ENCODE assay signal across 13 cellular contexts in genomic region chr3:196202516-196202970, GRCh38. TPM values are rescaled to one million over a fixed set of nuclear protein-coding genes. Genes with fewer than 3 reads are reported as not detected.
DNase-seq lines count a peak whose midpoint lies in the region; ATAC-seq and TF ChIP-seq lines count a peak whose summit lies in the region.
"Had no signal": no experiment of that assay in that cellular context is flagged by ENCODE, and none has a peak within 500 bp of the region (broad histone marks: within the 10 kb centered on the region; RNA-seq: fewer than 3 reads in every experiment).

No MANE protein-coding gene starts in this region.

- no peaks in the 10 kb centered on the region for H3K36me3 ChIP-seq in adipocyte (ENCODE audit: control insufficient read depth, insufficient read depth, low read length, severe bottlenecking)
- H3K36me3 ChIP-seq in liver (ENCODE audit: control insufficient read depth in 4 of 4, insufficient read depth in 3 of 4, low read depth in 1 of 4, low read length in 3 of 4), result no peaks in the 10 kb centered on the region
- H3K36me3 ChIP-seq in aorta (ENCODE audit: control insufficient read depth in 1 of 2, insufficient read depth in 2 of 2, low read length in 1 of 2), result no peaks in the 10 kb centered on the region
- H3K36me3 ChIP-seq: prostate gland, SJCRH30, suprapubic skin had no signal

- H3K4me1 ChIP-seq in adipocyte (ENCODE audit: control insufficient read depth, insufficient read depth, low read length), result peaks cover 11% of the 10 kb centered on the region
- peaks cover 0 to 3% (median under 1%) of the 10 kb centered on the region in 4 donors for H3K4me1 ChIP-seq in liver (ENCODE audit: control insufficient read depth in 4 of 4, insufficient read depth in 4 of 4, low read length in 3 of 4)
- no peaks in the 10 kb centered on the region for H3K4me1 ChIP-seq in aorta (ENCODE audit: control insufficient read depth in 1 of 2, insufficient read depth in 2 of 2, low read length in 2 of 2)
- H3K4me1 ChIP-seq: foreskin keratinocyte, prostate gland, SJCRH30 had no signal

- intact Hi-C loops in Right ventricle myocardium superior (cut with DNase I), result no loop called here
- intact Hi-C loops in cardiac septum (cut with DNase I), result no loop called here
- intact Hi-C loops in aorta (cut with DNase I), result no loop called here

- DNase-seq in Right ventricle myocardium superior, result peak; percentile 71
- no peak for DNase-seq in cardiac septum (ENCODE audit: low spot score)
- DNase-seq in adipocyte (ENCODE audit: low read depth), result peak; percentile 18
- DNase-seq in aorta, result peak in 1 of 2 donors; percentile 87
- no peak for DNase-seq in SHP77 (lab: John Stamatoyannopoulos, UW)
- DNase-seq in T1000 (lab: John Stamatoyannopoulos, UW), result no peak
- no peak for DNase-seq in D341Med (ENCODE audit: low spot score)
- DNase-seq: activated gamma-delta T cell, foreskin keratinocyte had no signal

- WGBS in liver, result 70% methylated on average over 21 of the region's 21 CpGs
- 33 to 46% methylated on average over 21 of the region's 21 CpGs for WGBS in aorta, 2 donors

- peak; percentile 78 for ATAC-seq in Right ventricle myocardium superior (ENCODE audit: poor library complexity)
- ATAC-seq in aorta (ENCODE audit: low FRiP score), result peak; percentile 34
- ATAC-seq: foreskin keratinocyte had no signal

- no peak for TF ChIP-seq CTCF in liver (IDR thresholded peaks at IDR 0.05; ENCODE audit: low read depth, low read length, missing input control)

- H3K4me3 ChIP-seq in adipocyte (ENCODE audit: low read length) (peak overlapping the region; percentile 12), liver (ENCODE audit: low read depth in 1 of 3, low read length in 3 of 3) (no peak overlapping the region), aorta (ENCODE audit: low read length in 2 of 2) (no peak overlapping the region)
- H3K4me3 ChIP-seq: prostate gland, SJCRH30, suprapubic skin had no signal

- no peak for TF ChIP-seq RAD21 in liver (IDR thresholded peaks at IDR 0.05)

- H3K27me3 ChIP-seq in adipocyte (replicated peaks; ENCODE audit: control insufficient read depth, insufficient read depth, low read length), result peaks cover 6% of the 10 kb centered on the region
- no peaks in the 10 kb centered on the region for H3K27me3 ChIP-seq in liver (ENCODE audit: control insufficient read depth in 4 of 4, insufficient read depth in 4 of 4, low read length in 3 of 4)
- H3K27me3 ChIP-seq in aorta (ENCODE audit: control insufficient read depth in 1 of 2, insufficient read depth in 2 of 2, low read length in 1 of 2), result no peaks in the 10 kb centered on the region
- H3K27me3 ChIP-seq: SJCRH30, suprapubic skin had no signal

- H3K27ac ChIP-seq in liver (ENCODE audit: low read depth in 1 of 2, low read length in 2 of 2) (no peak overlapping the region), aorta (ENCODE audit: low read depth in 1 of 2, low read length in 2 of 2) (no peak overlapping the region)
- H3K27ac ChIP-seq: foreskin keratinocyte, prostate gland, SJCRH30, suprapubic skin had no signal

- H3K9ac ChIP-seq in adipocyte (ENCODE audit: low read length), result peak overlapping the region; percentile 11
- no peak overlapping the region for H3K9ac ChIP-seq in liver (ENCODE audit: low read depth in 1 of 2, low read length in 2 of 2)

- H3K9me3 ChIP-seq in adipocyte (ENCODE audit: control insufficient read depth, low read length) (peaks cover 6% of the 10 kb centered on the region), liver (ENCODE audit: control insufficient read depth in 4 of 4, low read length in 3 of 4) (no peaks in the 10 kb centered on the region), aorta (ENCODE audit: control insufficient read depth, low read length) (no peaks in the 10 kb centered on the region)
- H3K9me3 ChIP-seq: prostate gland, SJCRH30, suprapubic skin had no signal

TF ChIP-seq in liver, 16 proteins besides CTCF, POLR2A, EP300 and RAD21:
- peak; percentile 32 for TF ChIP-seq REST (IDR thresholded peaks at IDR 0.05)
- TF ChIP-seq ZBTB33 (IDR thresholded peaks at IDR 0.05), result no peak
- TF ChIP-seq YY1 (IDR thresholded peaks at IDR 0.05), result no peak
TF ChIP-seq in liver: peak in this region for 1.

RNA-seq across cellular contexts. Expression of gene ZDHHC19, which starts 8.7 kb away (rescaled TPM):
- total RNA-seq in Right ventricle myocardium superior (not detected), cardiac septum (0.24 TPM), liver (under 1 TPM; 0.42 to 0.59 TPM), aorta (under 1 TPM; 0.72 to 0.97 TPM)
- polyA plus RNA-seq in liver (1 to 10 TPM; 1.0 to 1.5 TPM), aorta (not detected)
- total RNA-seq: foreskin keratinocyte, SJCRH30, suprapubic skin had no signal
- polyA plus RNA-seq: foreskin keratinocyte had no signal

RNA-seq across cellular contexts. Expression of gene SLC51A, which starts 13.8 kb away (rescaled TPM):
- total RNA-seq in Right ventricle myocardium superior (not detected), cardiac septum (0.51 TPM), liver (10 to 100 TPM; 19.9 to 52.5 TPM), aorta (under 1 TPM in 1 of 2 donors, not detected in 1; 0.49 TPM)
- polyA plus RNA-seq in liver (10 to 100 TPM; 41.3 to 50.8 TPM), aorta (10 to 100 TPM in 1 of 2 donors, not detected in 1; 10.6 TPM)
- total RNA-seq: foreskin keratinocyte, SJCRH30, suprapubic skin had no signal
- polyA plus RNA-seq: foreskin keratinocyte had no signal

Comparison
In these comparisons a context has a peak if more than half of its experiments do, and no peak if none do; other contexts are left out.
1. DNase-seq: peak in Right ventricle myocardium superior (single experiment) and adipocyte (single experiment); none in cardiac septum (single experiment), SHP77 (0 of 2), T1000 (single experiment) and D341Med (single experiment).
2. RNA of gene SLC51A, which starts 13.8 kb away (total RNA-seq): 19.9 to 52.5 TPM in liver; 0.51 TPM in cardiac septum (single experiment), 0.49 TPM in aorta and not detected in Right ventricle myocardium superior (single experiment); every median in the first group is over 10 times any median in the second.